ENCODE assay signal across 14 cellular contexts in the genomic region with DNA sequence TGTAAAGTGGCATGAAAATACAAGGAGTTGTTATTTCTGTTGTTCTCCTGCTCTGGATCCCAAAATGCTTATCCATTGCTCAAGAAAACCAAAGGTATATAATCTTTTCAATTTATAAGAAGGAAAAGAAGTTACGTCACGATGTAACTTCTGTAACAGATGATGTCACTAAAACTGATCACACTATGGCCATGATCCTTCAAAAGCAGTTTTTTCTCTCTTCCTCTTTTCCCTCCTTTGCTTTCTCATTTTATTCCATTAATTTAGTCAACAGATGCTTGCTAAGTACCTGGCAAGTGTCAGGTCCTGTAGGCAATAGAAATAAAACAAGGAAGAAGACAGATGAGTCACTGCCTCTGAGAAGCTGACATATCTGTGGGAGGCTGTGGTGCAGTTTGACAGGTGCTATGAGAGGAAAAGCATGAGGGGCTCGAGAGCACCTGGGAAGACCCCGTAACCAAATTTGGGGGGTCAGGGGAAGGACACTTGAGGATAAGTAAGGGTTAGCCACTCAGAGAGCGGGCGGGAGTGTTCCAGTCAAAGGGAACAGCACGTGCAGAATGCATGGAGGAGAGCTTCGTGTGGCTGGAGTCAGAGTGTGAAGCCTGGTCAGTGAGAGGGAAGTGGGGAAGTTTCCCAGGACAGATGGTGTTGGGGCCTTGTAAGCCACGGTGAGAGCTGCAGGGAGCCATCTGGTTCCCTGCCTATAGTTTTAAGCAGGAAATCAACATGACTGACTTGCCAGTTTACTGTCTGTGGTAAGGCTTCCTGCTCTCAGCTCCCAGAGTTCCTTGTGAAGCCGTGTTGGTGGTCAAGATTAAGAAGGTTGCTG.
DNase-seq lines count a peak whose midpoint lies in the region; ATAC-seq and TF ChIP-seq lines count a peak whose summit lies in the region.
"Had no signal": no experiment of that assay in that cellular context is flagged by ENCODE, and none has a peak within 500 bp of the region (broad histone marks: within the 10 kb centered on the region; RNA-seq: fewer than 3 reads in every experiment).

No MANE protein-coding gene starts in this region.

- H4K8ac ChIP-seq in mesenchymal stem cell (ENCODE audit: low read length), result no peak overlapping the region

- ATAC-seq in HG02571 (IDR thresholded peaks at IDR 0.05; ENCODE audit: unreplicated experiment), result no peak

- no peaks in the 10 kb centered on the region for H3K27me3 ChIP-seq in Loucy (ENCODE audit: insufficient read depth, low read length, poor library complexity, severe bottlenecking)
- H3K27me3 ChIP-seq in WERI-Rb-1 (ENCODE audit: insufficient read depth, low read depth, severe bottlenecking), result no peaks in the 10 kb centered on the region
- no peaks in the 10 kb centered on the region for H3K27me3 ChIP-seq in mesenchymal stem cell (ENCODE audit: control insufficient read depth in 1 of 2, insufficient read depth in 1 of 2, low read length in 2 of 2)
- no peaks in the 10 kb centered on the region for H3K27me3 ChIP-seq in MM.1S (replicated peaks; ENCODE audit: insufficient read depth, low read length)
- no peaks in the 10 kb centered on the region for H3K27me3 ChIP-seq in HAP-1 (ENCODE audit: low read depth)

- peaks cover 4% of the 10 kb centered on the region for H3K79me1 ChIP-seq in mesenchymal stem cell (replicated peaks; ENCODE audit: low read length, poor library complexity, severe bottlenecking)

- DNase-seq in ELR (ENCODE audit: low read depth), result peak; percentile 2
- DNase-seq in WERI-Rb-1, result peak; percentile 86
- DNase-seq in mesenchymal stem cell, result peak; percentile 62
- DNase-seq in SHP77 treated with DMSO at 0.1 percent for 48 hours (lab: John Stamatoyannopoulos, UW), result no peak
- no peak for DNase-seq in MM.1S
- DNase-seq in HAP-1 (ENCODE audit: low spot score in 2 of 2), result no peak
- DNase-seq: activated CD4-positive, alpha-beta T cell treated with anti-CD3 and anti-CD28 coated beads for 1 hour; activated gamma-delta T cell; cerebellar nuclear complex; foreskin fibroblast; NCI-H2081 treated with DMSO at 0.1 percent for 48 hours; stimulated activated naive CD4-positive, alpha-beta T cell treated with Interleukin-2 at 50 U/mL for 16 hours had no signal

- no peak overlapping the region for H3K4ac ChIP-seq in mesenchymal stem cell (ENCODE audit: low read depth in 1 of 2, low read length in 2 of 2)

- H4K20me1 ChIP-seq in Loucy (ENCODE audit: insufficient read depth, low read length, poor library complexity, severe bottlenecking) (no peaks in the 10 kb centered on the region), MM.1S (ENCODE audit: insufficient read depth, low read length) (no peaks in the 10 kb centered on the region)

- peak overlapping the region; percentile 82 for H3K27ac ChIP-seq in WERI-Rb-1
- no peak overlapping the region for H3K27ac ChIP-seq in mesenchymal stem cell (ENCODE audit: low read length, poor library complexity, severe bottlenecking)
- H3K27ac ChIP-seq in MM.1S (ENCODE audit: low read length), result no peak overlapping the region

- no peak overlapping the region for H2BK5ac ChIP-seq in mesenchymal stem cell (ENCODE audit: low read depth, low read length, poor library complexity, severe bottlenecking)

- H3K4me3 ChIP-seq in Loucy (ENCODE audit: low read length, poor library complexity, severe bottlenecking) (peak overlapping the region; percentile 16), WERI-Rb-1 (ENCODE audit: low read depth, low read length) (no peak overlapping the region), mesenchymal stem cell (ENCODE audit: insufficient read depth in 1 of 2, low read depth in 1 of 2, low read length in 2 of 2) (no peak overlapping the region), MM.1S (ENCODE audit: low read length) (no peak overlapping the region), HAP-1 (no peak overlapping the region)

- H3K36me3 ChIP-seq in Loucy (ENCODE audit: insufficient read depth, low read length), result no peaks in the 10 kb centered on the region
- H3K36me3 ChIP-seq in WERI-Rb-1, result no peaks in the 10 kb centered on the region
- H3K36me3 ChIP-seq in mesenchymal stem cell (ENCODE audit: control insufficient read depth in 1 of 2, insufficient read depth in 2 of 2, low read depth in 1 of 2, low read length in 2 of 2), result peaks cover 3 to 8% of the 10 kb centered on the region in 2 experiments
- no peaks in the 10 kb centered on the region for H3K36me3 ChIP-seq in MM.1S (replicated peaks; ENCODE audit: insufficient read depth, low read length)
- no peaks in the 10 kb centered on the region for H3K36me3 ChIP-seq in HAP-1 (replicated peaks)

- H3K79me2 ChIP-seq in Loucy (ENCODE audit: insufficient read depth, low read length) (no peaks in the 10 kb centered on the region), MM.1S (ENCODE audit: low read length) (no peaks in the 10 kb centered on the region)

- H2AFZ ChIP-seq in Loucy (ENCODE audit: low read length) (peak overlapping the region; percentile 16; the same call in 1 of the 2 replicates), mesenchymal stem cell (ENCODE audit: low read depth, low read length) (no peak overlapping the region), MM.1S (ENCODE audit: low read length) (no peak overlapping the region)

- in situ Hi-C loops in HAP-1 (cut with MboI; ENCODE audit: low sequenced_read_pairs), result no loop called here

- H3K9me3 ChIP-seq in Loucy (ENCODE audit: insufficient read depth, low read depth, low read length), result no peaks in the 10 kb centered on the region
- peaks cover 8% of the 10 kb centered on the region for H3K9me3 ChIP-seq in WERI-Rb-1 (ENCODE audit: severe bottlenecking)
- no peaks in the 10 kb centered on the region for H3K9me3 ChIP-seq in mesenchymal stem cell (ENCODE audit: control insufficient read depth, low read length)
- H3K9me3 ChIP-seq in MM.1S (replicated peaks; ENCODE audit: insufficient read depth, low read length), result no peaks in the 10 kb centered on the region
- H3K9me3 ChIP-seq in HAP-1, result no peaks in the 10 kb centered on the region

- H3K9ac ChIP-seq in Loucy (ENCODE audit: low read depth, low read length, poor library complexity, severe bottlenecking), result peak overlapping the region; percentile 46
- H3K9ac ChIP-seq in mesenchymal stem cell (ENCODE audit: low read length), result no peak overlapping the region
- no peak overlapping the region for H3K9ac ChIP-seq in MM.1S (ENCODE audit: low read length)

- TF ChIP-seq CTCF in Loucy (conservative IDR thresholded peaks at IDR 0.05; ENCODE audit: low read length), result no peak
- TF ChIP-seq CTCF in WERI-Rb-1 (IDR thresholded peaks at IDR 0.05; ENCODE audit: low read depth, low read length), result no peak
- no peak for TF ChIP-seq CTCF in MM.1S (IDR thresholded peaks at IDR 0.05; ENCODE audit: low read length)

- peak overlapping the region in 1 of 2 experiments; percentile 57 for H3K18ac ChIP-seq in mesenchymal stem cell (ENCODE audit: low read depth in 1 of 2, low read length in 2 of 2)

- 78% methylated on average over 9 of the region's 10 CpGs for WGBS in mesenchymal stem cell

- H3K9me2 ChIP-seq in Loucy (replicated peaks; ENCODE audit: low read depth, low read length) (no peaks in the 10 kb centered on the region), MM.1S (replicated peaks; ENCODE audit: insufficient read depth, low read length) (no peaks in the 10 kb centered on the region)

- H2BK15ac ChIP-seq in mesenchymal stem cell (ENCODE audit: low read depth, poor library complexity, severe bottlenecking), result no peak overlapping the region

- peak overlapping the region in 1 of 2 experiments; percentile 49 for H2BK12ac ChIP-seq in mesenchymal stem cell (ENCODE audit: low read length in 2 of 2)

- H4K91ac ChIP-seq in mesenchymal stem cell (ENCODE audit: low read length), result no peak overlapping the region

- H3K4me2 ChIP-seq in Loucy (ENCODE audit: low read depth, low read length, poor library complexity, severe bottlenecking), result peak overlapping the region; percentile 46
- H3K4me2 ChIP-seq in mesenchymal stem cell (ENCODE audit: low read length, poor library complexity, severe bottlenecking), result no peak overlapping the region
- no peak overlapping the region for H3K4me2 ChIP-seq in MM.1S (ENCODE audit: low read depth, low read length)

- peak overlapping the region in 1 of 2 experiments; percentile 75 for H3K23ac ChIP-seq in mesenchymal stem cell (ENCODE audit: low read length in 2 of 2)

- no peak overlapping the region for H3K14ac ChIP-seq in mesenchymal stem cell (ENCODE audit: low read length in 2 of 2)

- no peak overlapping the region for H2BK120ac ChIP-seq in mesenchymal stem cell (ENCODE audit: low read depth, low read length)

- H3K4me1 ChIP-seq in Loucy (ENCODE audit: insufficient read depth, low read length, poor library complexity, severe bottlenecking) (peaks cover 11% of the 10 kb centered on the region), mesenchymal stem cell (ENCODE audit: control insufficient read depth, insufficient read depth, low read depth, low read length) (peaks cover 3% of the 10 kb centered on the region), MM.1S (ENCODE audit: low read length) (0 out of 2 replicates have a peak, but pooled peaks cover 5% of the 10 kb centered on the region), HAP-1 (peaks cover 8% of the 10 kb centered on the region)

- H3F3A ChIP-seq in Loucy (ENCODE audit: low read depth), result no peaks in the 10 kb centered on the region
- no peaks in the 10 kb centered on the region for H3F3A ChIP-seq in MM.1S (ENCODE audit: insufficient read depth, low read length)

- no peak overlapping the region for H2AK5ac ChIP-seq in mesenchymal stem cell (ENCODE audit: low read length, severe bottlenecking)

Comparison
In these comparisons a context has a peak if more than half of its experiments do, and no peak if none do; other contexts are left out.
1. DNase-seq: peak in ELR (single experiment), WERI-Rb-1 (single experiment) and mesenchymal stem cell (single experiment); none in SHP77 treated with DMSO at 0.1 percent for 48 hours (single experiment), MM.1S (single experiment) and HAP-1 (0 of 2).